19 cellular contexts compared by ENCODE assay signal in genomic region chr4:150389896-150390530, GRCh38.
DNase-seq lines count a peak whose midpoint lies in the region; ATAC-seq, FAIRE-seq and TF ChIP-seq lines count a peak whose summit lies in the region.
"Had no signal": no experiment of that assay in that cellular context is flagged by ENCODE, and none has a peak within 500 bp of the region (broad histone marks: within the 10 kb centered on the region; RNA-seq: fewer than 3 reads in every experiment).

No MANE protein-coding gene starts in this region.

- H3K9me3 ChIP-seq in pancreas (no peaks in the 10 kb centered on the region), right atrium auricular region (no peaks in the 10 kb centered on the region)

- intact Hi-C loops in pancreas (cut with DNase I) (no loop called here), MCF 10A (cut with micrococcal nuclease) (no loop called here)

- H3K27ac ChIP-seq in pancreas (no peak overlapping the region), right atrium auricular region (no peak overlapping the region)
- H3K27ac ChIP-seq: HL-60, PC-9, RWPE1 had no signal

- no peak overlapping the region for H3K27ac Mint-ChIP-seq in MCF 10A (ENCODE audit: low read depth, unreplicated experiment)

- CTCF ChIA-PET in MCF 10A (lab: Yijun Ruan, JAX) = interaction anchor here (0.7 kb wide), 1 partner anchor 12 kb away, joined by 5 read pairs; no protein-coding TSS in a partner anchor

- no peaks in the 10 kb centered on the region for H3K36me3 ChIP-seq in pancreas
- no peaks in the 10 kb centered on the region for H3K36me3 ChIP-seq in right atrium auricular region

- H3K27me3 ChIP-seq in pancreas (no peaks in the 10 kb centered on the region), right atrium auricular region (no peaks in the 10 kb centered on the region)

- peaks cover 13% of the 10 kb centered on the region for H3K4me1 Mint-ChIP-seq in MCF 10A (ENCODE audit: insufficient read depth, unreplicated experiment)

- no peak for FAIRE-seq in pancreas (lab: Jason Lieb, UNC)

- peak in 3 of 4 donors; percentile 30 to 69 (median 48) for ATAC-seq in pancreas

- TF ChIP-seq CTCF in fibroblast of the aortic adventitia (IDR thresholded peaks at IDR 0.05; ENCODE audit: insufficient read depth, low read length) = no peak
- TF ChIP-seq CTCF in pancreas (IDR thresholded peaks at IDR 0.05) = no peak
- TF ChIP-seq CTCF in right atrium auricular region (IDR thresholded peaks at IDR 0.05) = no peak
- TF ChIP-seq CTCF in MCF 10A (IDR thresholded peaks at IDR 0.05; ENCODE audit: unreplicated experiment) = no peak

- H3K9me3 Mint-ChIP-seq in MCF 10A (ENCODE audit: unreplicated experiment) = no peaks in the 10 kb centered on the region

- 8 to 17% methylated on average over 2 of the region's 2 CpGs for WGBS in pancreas, 2 donors

- DNase-seq in LHCN-M2 (ENCODE audit: low read depth) (peak; percentile 23), astrocyte of the hippocampus (ENCODE audit: low read depth, low spot score) (peak; percentile 39), fibroblast of the aortic adventitia (ENCODE audit: low read depth) (peak; percentile 53), pancreas (no peak), right atrium auricular region (ENCODE audit: low spot score) (no peak), MCF 10A (ENCODE audit: unreplicated experiment) (no peak), hippocampal formation (lab: John Stamatoyannopoulos, UW) (no peak), NCI-H82 treated with DMSO at 0.1 percent for 48 hours (lab: John Stamatoyannopoulos, UW; ENCODE audit: unreplicated experiment) (no peak)
- DNase-seq: C1 segment of cervical spinal cord, DND-41, H7, Kasumi-1, NCI-H1105, NCI-H2081, NCI-H748 treated with DMSO at 0.1 percent for 48 hours, PC-9, SIG-M5 had no signal

- peaks cover 0 to 5% (median 0%) of the 10 kb centered on the region in 3 donors for H3K4me1 ChIP-seq in pancreas
- peaks cover 0 to 8% of the 10 kb centered on the region in 2 donors for H3K4me1 ChIP-seq in right atrium auricular region

- H3K4me3 ChIP-seq in fibroblast of the aortic adventitia (ENCODE audit: low read depth, low read length) = no peak overlapping the region
- no peak overlapping the region for H3K4me3 ChIP-seq in pancreas
- no peak overlapping the region for H3K4me3 ChIP-seq in right atrium auricular region
- H3K4me3 ChIP-seq: PC-9 had no signal

- no TSS peak for BruUV-seq in MCF 10A (replicated peaks; lab: Mats Ljungman, UMichigan)

- no peak overlapping the region for H3K4me3 Mint-ChIP-seq in MCF 10A (ENCODE audit: unreplicated experiment)

- peaks cover 6% of the 10 kb centered on the region for H3K36me3 Mint-ChIP-seq in MCF 10A (ENCODE audit: insufficient read depth, unreplicated experiment)

- POLR2A ChIA-PET in MCF 10A (lab: Yijun Ruan, JAX) = no interaction called here

- H3K27me3 Mint-ChIP-seq in MCF 10A (ENCODE audit: insufficient read depth, unreplicated experiment) = no peaks in the 10 kb centered on the region

Comparison
In these comparisons a context has a peak if more than half of its experiments do, and no peak if none do; other contexts are left out.
1. DNase-seq: peak in LHCN-M2 (single experiment), astrocyte of the hippocampus (single experiment) and fibroblast of the aortic adventitia (single experiment); none in pancreas (0 of 6), right atrium auricular region (single experiment), MCF 10A (single experiment), hippocampal formation (0 of 2) and NCI-H82 treated with DMSO at 0.1 percent for 48 hours (single experiment).